Comparison of ENCODE assay signal across 17 cellular contexts in the genomic region with DNA sequence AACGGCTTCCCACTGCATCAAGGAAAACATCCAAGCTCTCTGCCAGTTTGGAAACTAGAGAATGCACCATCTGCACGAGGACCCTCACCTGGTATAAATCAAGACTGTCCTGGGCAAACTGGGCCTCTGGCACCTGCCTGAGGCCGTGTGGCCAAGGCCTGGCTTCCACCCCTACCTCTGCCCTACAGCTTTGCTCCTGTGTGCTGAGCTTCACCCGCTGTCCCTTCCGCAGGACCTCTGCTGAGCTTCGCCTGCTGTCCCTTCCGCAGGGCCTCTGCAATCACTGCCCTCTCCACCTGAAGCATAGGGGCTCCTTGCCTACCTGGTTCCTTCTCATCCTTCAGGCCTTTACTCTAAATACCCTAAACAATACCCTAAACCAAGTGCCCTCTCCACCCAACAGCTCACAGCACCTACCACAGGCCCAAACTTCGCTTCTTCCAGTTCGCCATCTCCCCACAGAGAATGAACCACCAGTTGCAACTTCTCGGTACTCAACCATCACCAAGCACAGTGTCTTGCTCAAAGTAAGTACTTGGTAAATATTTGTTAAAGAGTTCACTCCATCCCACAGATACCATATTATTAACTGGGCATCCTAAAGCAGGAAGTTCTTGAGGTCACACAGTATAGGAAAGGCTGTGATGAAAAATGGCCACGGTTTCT. TPM values are rescaled to one million over a fixed set of nuclear protein-coding genes. Genes with fewer than 3 reads are reported as not detected.
DNase-seq lines count a peak whose midpoint lies in the region; ATAC-seq, FAIRE-seq and TF ChIP-seq lines count a peak whose summit lies in the region.
"Had no signal": no experiment of that assay in that cellular context is flagged by ENCODE, and none has a peak within 500 bp of the region (broad histone marks: within the 10 kb centered on the region; RNA-seq: fewer than 3 reads in every experiment).

No MANE protein-coding gene starts in this region.

- H3K4me2 ChIP-seq in GM23338 (no peak overlapping the region), K562 (ENCODE audit: insufficient read depth, low read length) (no peak overlapping the region)

- intact Hi-C loops in CD4-positive, alpha-beta T cell (cut with DNase I, micrococcal nuclease), result no loop called here
- intact Hi-C loops in K562 (cut with micrococcal nuclease), result no loop called here

- TF ChIP-seq CTCF in CD4-positive, alpha-beta T cell (IDR thresholded peaks at IDR 0.05), result no peak
- TF ChIP-seq CTCF in GM23338 (conservative IDR thresholded peaks at IDR 0.05; ENCODE audit: low read depth in 2 of 2) (no peak), K562 (IDR thresholded peaks at IDR 0.05 in 2 of 3, conservative IDR thresholded peaks at IDR 0.05 in 1 of 3; ENCODE audit: insufficient read depth in 2 of 3, low read depth in 1 of 3, low read length in 3 of 3) (no peak), D721Med (IDR thresholded peaks at IDR 0.05; ENCODE audit: insufficient read depth, missing control alignments) (no peak)

- CTCF ChIA-PET in CD4-positive, alpha-beta T cell (lab: Charles Lee), result no interaction called here
- CTCF ChIA-PET in K562 (lab: Yijun Ruan, JAX; ENCODE audit: low intra/inter-chr PET ratio), result no interaction called here

- H3K9me3 ChIP-seq in CD4-positive, alpha-beta T cell (ENCODE audit: control insufficient read depth, low read length), result no peaks in the 10 kb centered on the region
- no peaks in the 10 kb centered on the region for H3K9me3 ChIP-seq in K562 (replicated peaks; ENCODE audit: control insufficient read depth, insufficient read depth, low read depth, low read length)
- H3K9me3 ChIP-seq: tibial artery had no signal

- H3K4me1 Mint-ChIP-seq in CD4-positive, alpha-beta T cell (ENCODE audit: low read depth), result peaks cover 80% of the 10 kb centered on the region
- H3K4me1 Mint-ChIP-seq in GM23338, result peaks cover 10% of the 10 kb centered on the region
- peaks cover 64 to 67% of the 10 kb centered on the region in 2 donors for H3K4me1 Mint-ChIP-seq in natural killer cell treated with Interleukin-12 subunit alpha and Interleukin-12 subunit beta and Interleukin-15 and Interleukin-18, amount 100 ng/mL, for 72 hours (ENCODE audit: low read depth in 2 of 2)

- whole genome bisulfite sequencing in K562 (ENCODE audit: insufficient coverage, low coverage, missing lambda C conversion rate), result 84% methylated on average over 11 of the region's 11 CpGs

- no peaks in the 10 kb centered on the region for H3K9me2 ChIP-seq in GM23338 (ENCODE audit: insufficient read depth)

- no peak; the same call in 1 of the 2 replicates for TF ChIP-seq POLR2A in K562 (conservative IDR thresholded peaks at IDR 0.05)

- H4K20me1 ChIP-seq in GM23338 (replicated peaks; ENCODE audit: insufficient read depth) (peaks cover 90% of the 10 kb centered on the region), K562 (replicated peaks; ENCODE audit: control insufficient read depth, insufficient read depth, low read length) (peaks cover 30% of the 10 kb centered on the region)

- ATAC-seq in CD4-positive, alpha-beta T cell (ENCODE audit: poor library complexity), result no peak
- ATAC-seq in GM23338 (no peak), K562 (no peak), HG03175 (IDR thresholded peaks at IDR 0.05; ENCODE audit: unreplicated experiment) (no peak)
- ATAC-seq in natural killer cell treated with Interleukin-12 subunit alpha and Interleukin-12 subunit beta and Interleukin-15 and Interleukin-18, amount 100 ng/mL, for 72 hours, result no peak

- FAIRE-seq in K562 (lab: Jason Lieb, UNC) (no peak), D721Med (lab: Jason Lieb, UNC) (no peak)
- FAIRE-seq: endometrium, G401.6 had no signal

- no peak overlapping the region for H3K27ac ChIP-seq in CD4-positive, alpha-beta T cell (ENCODE audit: low read depth, low read length)
- H3K27ac ChIP-seq in GM23338 (ENCODE audit: low read depth) (peak overlapping the region; percentile 70; the same call in 1 of the 2 replicates), K562 (ENCODE audit: extremely low read depth, low read depth, low read length) (no peak overlapping the region)
- H3K27ac ChIP-seq: tibial artery had no signal

- no peak overlapping the region for H2AFZ ChIP-seq in GM23338
- H2AFZ ChIP-seq in K562 (ENCODE audit: low read depth, low read length), result no peak overlapping the region

- no peaks in the 10 kb centered on the region for H3K27me3 Mint-ChIP-seq in CD4-positive, alpha-beta T cell
- peaks cover 8% of the 10 kb centered on the region for H3K27me3 Mint-ChIP-seq in GM23338 (ENCODE audit: insufficient read depth, low read depth, poor library complexity)
- H3K27me3 Mint-ChIP-seq in natural killer cell treated with Interleukin-12 subunit alpha and Interleukin-12 subunit beta and Interleukin-15 and Interleukin-18, amount 100 ng/mL, for 72 hours, result no peaks in the 10 kb centered on the region
- H3K27me3 Mint-ChIP-seq: activated naive CD4-positive, alpha-beta T cell treated with anti-CD3 and anti-CD28 coated beads, Interleukin-2, amount 10 ng/mL, durations not matched to agents 7 days and 5 days had no signal

- H3K4me3 Mint-ChIP-seq in CD4-positive, alpha-beta T cell, result peak overlapping the region; percentile 22
- no peak overlapping the region; the same call in 2 of the 3 replicates for H3K4me3 Mint-ChIP-seq in GM23338
- H3K4me3 Mint-ChIP-seq in natural killer cell treated with Interleukin-12 subunit alpha and Interleukin-12 subunit beta and Interleukin-15 and Interleukin-18, amount 100 ng/mL, for 72 hours, result peak overlapping the region; percentile 7
- H3K4me3 Mint-ChIP-seq: activated naive CD4-positive, alpha-beta T cell treated with anti-CD3 and anti-CD28 coated beads, Interleukin-2, amount 10 ng/mL, durations not matched to agents 7 days and 5 days had no signal

- H3K4me1 ChIP-seq in GM23338 (ENCODE audit: insufficient read depth) (no peaks in the 10 kb centered on the region), K562 (replicated peaks in 1 of 2; ENCODE audit: control insufficient read depth in 2 of 2, insufficient read depth in 2 of 2, low read length in 2 of 2) (peaks cover 4 to 5% of the 10 kb centered on the region in 2 experiments)

- H3F3A ChIP-seq in GM23338 (replicated peaks; ENCODE audit: low read depth), result peaks cover 33% of the 10 kb centered on the region

- BruUV-seq in K562 (replicated peaks; lab: Mats Ljungman, UMichigan), result no TSS peak

- in situ Hi-C loops in K562 (cut with MboI), result no loop called here

- TF ChIP-seq EP300 in K562 (IDR thresholded peaks at IDR 0.05; ENCODE audit: low read length), result no peak

- peaks cover 75% of the 10 kb centered on the region for H3K36me3 Mint-ChIP-seq in CD4-positive, alpha-beta T cell (ENCODE audit: low read depth)
- H3K36me3 Mint-ChIP-seq in GM23338 (ENCODE audit: low read depth), result peaks cover 68% of the 10 kb centered on the region
- H3K36me3 Mint-ChIP-seq in natural killer cell treated with Interleukin-12 subunit alpha and Interleukin-12 subunit beta and Interleukin-15 and Interleukin-18, amount 100 ng/mL, for 72 hours, result no peaks in the 10 kb centered on the region

- POLR2A ChIA-PET in CD4-positive, alpha-beta T cell (lab: Charles Lee), result interaction anchor here (1.4 kb wide), 1 partner anchor 13 kb away, joined by 4 read pairs; no protein-coding TSS in a partner anchor
- POLR2A ChIA-PET in K562 (lab: Yijun Ruan, JAX), result interaction anchor here (1.4 to 4.0 kb wide), 2 partner anchors 10 to 11 kb away, joined by 9 to 35 read pairs; no protein-coding TSS in a partner anchor

- H3K9me1 ChIP-seq in K562 (ENCODE audit: control insufficient read depth, insufficient read depth, low read length), result peaks cover 4% of the 10 kb centered on the region

- H3K4me3 ChIP-seq in GM23338, result no peak overlapping the region
- H3K4me3 ChIP-seq in K562, result no peak overlapping the region
- H3K4me3 ChIP-seq: tibial artery had no signal

- no peaks in the 10 kb centered on the region for H3K9me3 Mint-ChIP-seq in CD4-positive, alpha-beta T cell
- peaks cover 20% of the 10 kb centered on the region for H3K9me3 Mint-ChIP-seq in GM23338
- H3K9me3 Mint-ChIP-seq in natural killer cell treated with Interleukin-12 subunit alpha and Interleukin-12 subunit beta and Interleukin-15 and Interleukin-18, amount 100 ng/mL, for 72 hours, result no peaks in the 10 kb centered on the region
- H3K9me3 Mint-ChIP-seq: activated naive CD4-positive, alpha-beta T cell treated with anti-CD3 and anti-CD28 coated beads, Interleukin-2, amount 10 ng/mL, durations not matched to agents 7 days and 5 days had no signal

- TF ChIP-seq RAD21 in K562 (CRISPR knock-in tag; conservative IDR thresholded peaks at IDR 0.05 in 1 of 2, IDR thresholded peaks at IDR 0.05 in 1 of 2), result no peak

- H3K79me2 ChIP-seq in GM23338 (replicated peaks; ENCODE audit: insufficient read depth) (peaks cover 100% of the 10 kb centered on the region), K562 (ENCODE audit: control insufficient read depth, insufficient read depth, low read length) (peaks cover 94% of the 10 kb centered on the region)

- peak overlapping the region; percentile 63 for H3K27ac Mint-ChIP-seq in CD4-positive, alpha-beta T cell
- H3K27ac Mint-ChIP-seq in GM23338, result peak overlapping the region; percentile 77
- peak overlapping the region in 1 of 2 donors; percentile 11 for H3K27ac Mint-ChIP-seq in natural killer cell treated with Interleukin-12 subunit alpha and Interleukin-12 subunit beta and Interleukin-15 and Interleukin-18, amount 100 ng/mL, for 72 hours

- no peaks in the 10 kb centered on the region for H3K27me3 ChIP-seq in CD4-positive, alpha-beta T cell (ENCODE audit: control insufficient read depth, insufficient read depth, low read length)
- no peaks in the 10 kb centered on the region for H3K27me3 ChIP-seq in GM23338 (ENCODE audit: insufficient read depth)
- no peaks in the 10 kb centered on the region for H3K27me3 ChIP-seq in K562 (ENCODE audit: control insufficient read depth in 2 of 2, insufficient read depth in 2 of 2, low read length in 2 of 2)
- H3K27me3 ChIP-seq: tibial artery had no signal

- DNase-seq in CD4-positive, alpha-beta T cell, result no peak
- DNase-seq in GM23338 (ENCODE audit: low spot score) (no peak), K562 (ENCODE audit: extremely low read depth in 1 of 4, low spot score in 3 of 4) (peak in 1 of 4 experiments; percentile 3), HCEC 1CT (no peak), D721Med (ENCODE audit: insufficient read length, low spot score) (no peak)
- DNase-seq in natural killer cell treated with Interleukin-12 subunit alpha and Interleukin-12 subunit beta and Interleukin-15 and Interleukin-18, amount 100 ng/mL, for 72 hours (ENCODE audit: low spot score), result no peak
- no peak for DNase-seq in stimulated activated CD4-positive, alpha-beta T cell treated with anti-CD3 and anti-CD28 coated beads, Interleukin-15, amount 100 ng/mL, for 24 hours
- DNase-seq: activated naive CD4-positive, alpha-beta T cell treated with anti-CD3 and anti-CD28 coated beads, Interleukin-2, amount 10 ng/mL, durations not matched to agents 7 days and 5 days; foreskin melanocyte; MM.1S; SHP77; tibial artery had no signal

- H3K36me3 ChIP-seq in GM23338 (ENCODE audit: insufficient read depth) (peaks cover 13% of the 10 kb centered on the region; the same call in 1 of the 2 replicates), K562 (ENCODE audit: control insufficient read depth, insufficient read depth, low read length) (peaks cover 42% of the 10 kb centered on the region)

- H3K9ac ChIP-seq in K562 (ENCODE audit: insufficient read depth in 1 of 2, low read depth in 2 of 2, low read length in 2 of 2), result no peak overlapping the region

RNA-seq across cellular contexts. Expression of a gene that starts 18.4 kb away (rescaled TPM):
- 100 to 1,000 TPM; 138 to 149 TPM for total RNA-seq in CD4-positive, alpha-beta T cell
- total RNA-seq in GM23338 (2014; rRNA removed; shearing (Covaris generic)), result 138 and 147 TPM in 2 replicates
- polyA plus RNA-seq in GM23338 (2016; fragmentation: Nextera tagmentation; extraction: Ambion mirVana), result 65.4 and 78.6 TPM in 2 replicates
- 190 and 209 TPM in 2 replicates for total RNA-seq in K562 (2011; cell fraction: chromatin; rRNA removed; ENCODE audit: low replicate concordance)
- total RNA-seq in K562 (2011; cell fraction: nucleolus; rRNA removed), result 83.4 and 90.4 TPM in 2 replicates
- total RNA-seq in K562 (2011; cell fraction: nucleoplasm; rRNA removed), result 169 and 203 TPM in 2 replicates
- total RNA-seq in K562 (2014; rRNA removed), result 46.9 and 60.9 TPM in 2 replicates
- 113 and 114 TPM in 2 replicates for total RNA-seq in K562 (2014; rRNA removed; fragmentation: Illumina TruSeq; extraction: Trizol)
- total RNA-seq in K562 (2015; rRNA removed; fragmentation: Illumina TruSeq; extraction: Trizol), result 106 and 111 TPM in 2 replicates
- total RNA-seq in K562 (2021), result 289 and 309 TPM in 2 replicates
- polyA plus RNA-seq in K562 (2011; rRNA removed), result 240 and 308 TPM in 2 replicates
- polyA plus RNA-seq in K562 (2011; cell fraction: cytosol; rRNA removed), result 264 and 290 TPM in 2 replicates
- polyA plus RNA-seq in K562 (2011; cell fraction: nucleus; rRNA removed), result 160 and 176 TPM in 2 replicates
- 213 and 306 TPM in 2 replicates for polyA plus RNA-seq in K562 (2012)
- polyA plus RNA-seq in K562 (2014; fragmentation: Illumina TruSeq; extraction: Trizol), result 293 and 388 TPM in 2 replicates
- polyA plus RNA-seq in K562 (2014; fragmentation: Nextera tagmentation; extraction: Ambion mirVana), result 10 to 100 TPM; 34.3 to 45.1 TPM
- polyA plus RNA-seq in K562 (2014; rRNA removed), result 147 and 159 TPM in 2 replicates
- polyA minus RNA-seq in K562 (2011; rRNA and poly(A)+ RNA removed), result 343 and 352 TPM in 2 replicates
- polyA minus RNA-seq in K562 (2011; cell fraction: cytosol; rRNA and poly(A)+ RNA removed), result 206 and 275 TPM in 2 replicates
- polyA minus RNA-seq in K562 (2011; cell fraction: nucleus; rRNA and poly(A)+ RNA removed), result 31.1 and 59.9 TPM in 2 replicates
- total RNA-seq in natural killer cell treated with Interleukin-12 subunit alpha and Interleukin-12 subunit beta and Interleukin-15 and Interleukin-18, amount 100 ng/mL, for 72 hours, result 100 to 1,000 TPM; 361 to 446 TPM

RNA-seq across cellular contexts. Expression of a gene that starts 42.6 kb away (rescaled TPM):
- under 1 TPM; 0.47 to 0.69 TPM for total RNA-seq in CD4-positive, alpha-beta T cell
- 0.82 and 0.87 TPM in 2 replicates for total RNA-seq in GM23338 (2014; rRNA removed; shearing (Covaris generic))
- 0.42 TPM in 1 of 2 replicates, not detected in the other for polyA plus RNA-seq in GM23338 (2016; fragmentation: Nextera tagmentation; extraction: Ambion mirVana)
- total RNA-seq in K562 (2011; cell fraction: chromatin; rRNA removed; ENCODE audit: low replicate concordance), result 0.56 and 0.69 TPM in 2 replicates
- 0.33 and 0.39 TPM in 2 replicates for total RNA-seq in K562 (2011; cell fraction: nucleolus; rRNA removed)
- not detected in 2 replicates for total RNA-seq in K562 (2011; cell fraction: nucleoplasm; rRNA removed)
- not detected in 2 replicates for total RNA-seq in K562 (2014; rRNA removed)
- total RNA-seq in K562 (2014; rRNA removed; fragmentation: Illumina TruSeq; extraction: Trizol), result not detected in 2 replicates
- total RNA-seq in K562 (2015; rRNA removed; fragmentation: Illumina TruSeq; extraction: Trizol), result not detected in 2 replicates
- total RNA-seq in K562 (2021), result not detected in 2 replicates
- polyA plus RNA-seq in K562 (2011; rRNA removed), result 0.14 TPM in 1 of 2 replicates, not detected in the other
- not detected in 2 replicates for polyA plus RNA-seq in K562 (2011; cell fraction: cytosol; rRNA removed)
- polyA plus RNA-seq in K562 (2011; cell fraction: nucleus; rRNA removed), result 0.10 and 0.68 TPM in 2 replicates
- polyA plus RNA-seq in K562 (2012), result 0.08 and 0.53 TPM in 2 replicates
- not detected in 2 replicates for polyA plus RNA-seq in K562 (2014; fragmentation: Illumina TruSeq; extraction: Trizol)
- not detected for polyA plus RNA-seq in K562 (2014; fragmentation: Nextera tagmentation; extraction: Ambion mirVana)
- polyA plus RNA-seq in K562 (2014; rRNA removed), result 0.16 TPM in 1 of 2 replicates, not detected in the other
- not detected in 2 replicates for polyA minus RNA-seq in K562 (2011; rRNA and poly(A)+ RNA removed)
- polyA minus RNA-seq in K562 (2011; cell fraction: cytosol; rRNA and poly(A)+ RNA removed), result not detected in 2 replicates
- not detected in 2 replicates for polyA minus RNA-seq in K562 (2011; cell fraction: nucleus; rRNA and poly(A)+ RNA removed)
- total RNA-seq in natural killer cell treated with Interleukin-12 subunit alpha and Interleukin-12 subunit beta and Interleukin-15 and Interleukin-18, amount 100 ng/mL, for 72 hours, result 1 to 10 TPM in 1 of 2 donors, under 1 TPM in 1; 1.00 to 1.2 TPM
- total RNA-seq: mononuclear cell, pulmonary artery endothelial cell had no signal

RNA-seq across cellular contexts. Expression of a gene that starts 46.6 kb away (rescaled TPM):
- total RNA-seq in CD4-positive, alpha-beta T cell, result 1 to 10 TPM in 1 of 2 experiments, under 1 TPM in 1; 0.49 to 1.9 TPM
- 13.4 and 19.5 TPM in 2 replicates for total RNA-seq in GM23338 (2014; rRNA removed; shearing (Covaris generic))
- polyA plus RNA-seq in GM23338 (2016; fragmentation: Nextera tagmentation; extraction: Ambion mirVana) (22.0 and 25.0 TPM in 2 replicates), K562 (2011; rRNA removed) (6.8 and 10.6 TPM in 2 replicates), K562 (2014; fragmentation: Illumina TruSeq; extraction: Trizol) (14.1 and 18.1 TPM in 2 replicates), K562 (2014; fragmentation: Nextera tagmentation; extraction: Ambion mirVana) (1 to 10 TPM in 1 of 2 experiments, under 1 TPM in 1; 0.37 to 1.4 TPM), K562 (2014; rRNA removed) (15.3 and 17.2 TPM in 2 replicates)
- 5.7 and 20.2 TPM in 2 replicates for total RNA-seq in K562 (2011; cell fraction: chromatin; rRNA removed; ENCODE audit: low replicate concordance)
- 23.0 and 23.7 TPM in 2 replicates for total RNA-seq in K562 (2011; cell fraction: nucleolus; rRNA removed)
- total RNA-seq in K562 (2011; cell fraction: nucleoplasm; rRNA removed), result 12.5 and 15.1 TPM in 2 replicates
- total RNA-seq in K562 (2014; rRNA removed) (19.2 and 24.9 TPM in 2 replicates), K562 (2014; rRNA removed; fragmentation: Illumina TruSeq; extraction: Trizol) (1.9 and 4.3 TPM in 2 replicates), K562 (2015; rRNA removed; fragmentation: Illumina TruSeq; extraction: Trizol) (6.8 and 7.9 TPM in 2 replicates), K562 (2021) (21.5 and 22.5 TPM in 2 replicates)
- polyA plus RNA-seq in K562 (2011; cell fraction: cytosol; rRNA removed), result 17.0 and 45.9 TPM in 2 replicates
- polyA plus RNA-seq in K562 (2011; cell fraction: nucleus; rRNA removed), result 31.9 and 53.9 TPM in 2 replicates
- polyA plus RNA-seq in K562 (2012), result 8.9 and 9.5 TPM in 2 replicates
- polyA minus RNA-seq in K562 (2011; rRNA and poly(A)+ RNA removed), result 2.1 and 3.8 TPM in 2 replicates
- 8.1 and 9.6 TPM in 2 replicates for polyA minus RNA-seq in K562 (2011; cell fraction: cytosol; rRNA and poly(A)+ RNA removed)
- 5.1 and 6.1 TPM in 2 replicates for polyA minus RNA-seq in K562 (2011; cell fraction: nucleus; rRNA and poly(A)+ RNA removed)
- total RNA-seq in natural killer cell treated with Interleukin-12 subunit alpha and Interleukin-12 subunit beta and Interleukin-15 and Interleukin-18, amount 100 ng/mL, for 72 hours, result under 1 TPM in 1 of 2 donors, not detected in 1; 0.43 TPM
